In genomic region chr7:76267835-76268183, GRCh38 we compare ENCODE assay signal across 22 cellular contexts. TPM values are rescaled to one million over a fixed set of nuclear protein-coding genes. Genes with fewer than 3 reads are reported as not detected.
DNase-seq lines count a peak whose midpoint lies in the region; ATAC-seq, FAIRE-seq and TF ChIP-seq lines count a peak whose summit lies in the region.
"Had no signal": no experiment of that assay in that cellular context is flagged by ENCODE, and none has a peak within 500 bp of the region (broad histone marks: within the 10 kb centered on the region; RNA-seq: fewer than 3 reads in every experiment).

No MANE protein-coding gene starts in this region.

- H4K20me1 ChIP-seq in Loucy (ENCODE audit: insufficient read depth, low read length, poor library complexity, severe bottlenecking) = no peaks in the 10 kb centered on the region
- no peaks in the 10 kb centered on the region for H4K20me1 ChIP-seq in H1 (replicated peaks in 1 of 2; ENCODE audit: control insufficient read depth in 1 of 2, insufficient read depth in 2 of 2, low read length in 2 of 2)

- no peak overlapping the region for H3K4me2 ChIP-seq in Loucy (ENCODE audit: low read depth, low read length, poor library complexity, severe bottlenecking)
- H3K4me2 ChIP-seq in H1 (ENCODE audit: insufficient read depth in 1 of 2, low read depth in 2 of 2, low read length in 2 of 2) = peak overlapping the region; percentile 77 to 91
- peak overlapping the region; percentile 87 for H3K4me2 ChIP-seq in parathyroid adenoma (ENCODE audit: low read length)

- H3K4ac ChIP-seq in H1 (replicated peaks; ENCODE audit: insufficient read length, low read depth, low read length) = no peak overlapping the region

- H3K9me3 ChIP-seq in Loucy (ENCODE audit: insufficient read depth, low read depth, low read length) = no peaks in the 10 kb centered on the region
- no peaks in the 10 kb centered on the region for H3K9me3 ChIP-seq in H1 (ENCODE audit: insufficient read depth in 2 of 2, low read depth in 1 of 2, low read length in 1 of 2)
- H3K9me3 ChIP-seq in parathyroid adenoma (ENCODE audit: control insufficient read depth, low read length) = no peaks in the 10 kb centered on the region
- H3K9me3 ChIP-seq in CD4-positive, alpha-beta memory T cell (ENCODE audit: control insufficient read depth in 1 of 2, low read length in 2 of 2) = no peaks in the 10 kb centered on the region

- CTCF ChIA-PET in H1 (lab: Charles Lee; ENCODE audit: partially characterized antibody) = interaction anchor here (0.7 to 4.8 kb wide), 3 partner anchors 39 to 90 kb away, joined by 3 to 26 read pairs (median 23); no protein-coding TSS in a partner anchor
- CTCF ChIA-PET in CD4-positive, alpha-beta memory T cell (lab: Charles Lee; ENCODE audit: partially characterized antibody) = no interaction called here

- no peak overlapping the region for H4K5ac ChIP-seq in H1 (ENCODE audit: insufficient read length, low read depth, low read length)

- TF ChIP-seq CTCF in Loucy (conservative IDR thresholded peaks at IDR 0.05; ENCODE audit: low read length) (no peak), H1 (IDR thresholded peaks at IDR 0.05; ENCODE audit: control extremely low read depth in 1 of 3, insufficient read depth in 1 of 3, low read depth in 1 of 3, low read length in 3 of 3) (no peak), parathyroid adenoma (IDR thresholded peaks at IDR 0.05) (no peak)

- 0 out of 2 replicates have a peak overlapping the region, but pooled peaks have one; percentile 72 for H2BK20ac ChIP-seq in H1 (ENCODE audit: low read length)

- H3K4me3 ChIP-seq in Loucy (ENCODE audit: low read length, poor library complexity, severe bottlenecking) (no peak overlapping the region), H1 (ENCODE audit: extremely low read depth in 1 of 4, insufficient read depth in 2 of 4, low read depth in 3 of 4, low read length in 4 of 4) (peak overlapping the region; percentile 35 to 64 (median 56); a peak in 5 of 8 replicates), parathyroid adenoma (ENCODE audit: low read depth, low read length) (no peak overlapping the region)
- no peak overlapping the region for H3K4me3 ChIP-seq in CD4-positive, alpha-beta memory T cell (ENCODE audit: low read length in 2 of 2)

- no peak overlapping the region for H3K27ac Mint-ChIP-seq in T-helper 2 cell treated with Interferon-gamma antibody and Interleukin-4, amounts not matched to agents 5 μg/mL and 100 μg/mL, for 36 hours
- H3K27ac Mint-ChIP-seq in CD4-positive, alpha-beta memory T cell = no peak overlapping the region
- H3K27ac Mint-ChIP-seq: naive thymus-derived CD4-positive, alpha-beta T cell had no signal

- H3K9me3 Mint-ChIP-seq in T-helper 2 cell treated with Interferon-gamma antibody and Interleukin-4, amounts not matched to agents 5 μg/mL and 100 μg/mL, for 36 hours = no peaks in the 10 kb centered on the region
- no peaks in the 10 kb centered on the region for H3K9me3 Mint-ChIP-seq in CD4-positive, alpha-beta memory T cell

- POLR2A ChIA-PET in H1 (lab: Charles Lee; ENCODE audit: partially characterized antibody) = interaction anchor here (1.0 to 1.9 kb wide), 5 partner anchors 11 to 49 kb away, joined by 3 to 10 read pairs (median 5); no protein-coding TSS in a partner anchor
- POLR2A ChIA-PET in CD4-positive, alpha-beta memory T cell (lab: Charles Lee; ENCODE audit: partially characterized antibody) = no interaction called here

- peaks cover under 1% of the 10 kb centered on the region for H3K4me1 Mint-ChIP-seq in T-helper 2 cell treated with Interferon-gamma antibody and Interleukin-4, amounts not matched to agents 5 μg/mL and 100 μg/mL, for 36 hours (ENCODE audit: low read depth)
- peaks cover 0 to 10% (median 2%) of the 10 kb centered on the region in 4 donors for H3K4me1 Mint-ChIP-seq in CD4-positive, alpha-beta memory T cell

- no peak for DNase-seq in T-helper 2 cell treated with Interferon-gamma antibody and Interleukin-4, amounts not matched to agents 5 μg/mL and 100 μg/mL, for 36 hours (ENCODE audit: low spot score)
- DNase-seq in T-helper 2 cell = no peak
- DNase-seq in H1 (ENCODE audit: low read depth in 1 of 2, low spot score in 2 of 2) = no peak
- DNase-seq in inferior parietal cortex (ENCODE audit: extremely low spot score) = no peak
- DNase-seq in CD4-positive, alpha-beta memory T cell = no peak
- DNase-seq: activated naive CD4-positive, alpha-beta T cell; DMS 273 treated with DMSO at 0.1 percent for 48 hours; GDM1; HCEC 1CT; KBM-7; mammary epithelial cell; naive thymus-derived CD4-positive, alpha-beta T cell; NCI-H2029; NCI-H446; posterior cingulate gyrus; SW 1271 had no signal

- H2AK5ac ChIP-seq in H1 (ENCODE audit: low read depth, low read length) = no peak overlapping the region

- no peak for ATAC-seq in HG03159 (IDR thresholded peaks at IDR 0.05; ENCODE audit: unreplicated experiment)
- ATAC-seq: naive thymus-derived CD4-positive, alpha-beta T cell had no signal

- 62% methylated on average over 4 of the region's 4 CpGs; no CpG with 5 or more reads in 1 of the 2 experiments for WGBS in H1 (ENCODE audit: extremely low coverage in 1 of 2, insufficient coverage in 1 of 2, insufficient read length in 1 of 2, insufficient replicate concordance in 2 of 2, low coverage in 1 of 2, low lambda C conversion rate in 2 of 2, missing lambda C conversion rate in 1 of 2), 2 experiments

- H3K9me2 ChIP-seq in Loucy (replicated peaks; ENCODE audit: low read depth, low read length) = no peaks in the 10 kb centered on the region

- no peak for TF ChIP-seq POLR2A in H1 (IDR thresholded peaks at IDR 0.05; ENCODE audit: control extremely low read depth in 1 of 2, low read depth in 2 of 2, low read length in 2 of 2)

- H3F3A ChIP-seq in Loucy (ENCODE audit: low read depth) = no peaks in the 10 kb centered on the region

- peak overlapping the region; percentile 78; the same call in 1 of the 2 replicates for H3K18ac ChIP-seq in H1 (ENCODE audit: extremely low read depth, low read length)

- no peak overlapping the region for H4K8ac ChIP-seq in H1 (ENCODE audit: extremely low read depth, insufficient read depth, low read length)

- no peaks in the 10 kb centered on the region for H3K36me3 Mint-ChIP-seq in T-helper 2 cell treated with Interferon-gamma antibody and Interleukin-4, amounts not matched to agents 5 μg/mL and 100 μg/mL, for 36 hours (ENCODE audit: low read depth)
- H3K36me3 Mint-ChIP-seq in CD4-positive, alpha-beta memory T cell = no peaks in the 10 kb centered on the region
- H3K36me3 Mint-ChIP-seq: naive thymus-derived CD4-positive, alpha-beta T cell had no signal

- no peak overlapping the region; the same call in 1 of the 2 replicates for H2BK15ac ChIP-seq in H1 (ENCODE audit: low read length)

- no peak overlapping the region for H4K91ac ChIP-seq in H1 (replicated peaks; ENCODE audit: insufficient read length, low read length)

- H2BK120ac ChIP-seq in H1 (replicated peaks; ENCODE audit: low read depth, low read length) = no peak overlapping the region

- H3K36me3 ChIP-seq in Loucy (ENCODE audit: insufficient read depth, low read length) = no peaks in the 10 kb centered on the region
- no peaks in the 10 kb centered on the region for H3K36me3 ChIP-seq in H1 (ENCODE audit: control insufficient read depth in 2 of 4, insufficient read depth in 4 of 4, low read length in 3 of 4)
- no peaks in the 10 kb centered on the region for H3K36me3 ChIP-seq in parathyroid adenoma (ENCODE audit: control insufficient read depth, insufficient read depth, low read length)
- no peaks in the 10 kb centered on the region for H3K36me3 ChIP-seq in CD4-positive, alpha-beta memory T cell (ENCODE audit: insufficient read depth, low read length)

- H3K4me1 ChIP-seq in Loucy (ENCODE audit: insufficient read depth, low read length, poor library complexity, severe bottlenecking) = no peaks in the 10 kb centered on the region
- H3K4me1 ChIP-seq in H1 (replicated peaks in 1 of 4; ENCODE audit: control insufficient read depth in 3 of 4, insufficient read depth in 4 of 4, low read length in 3 of 4) = peaks cover under 1 to 22% (median 18%) of the 10 kb centered on the region in 4 experiments
- no peaks in the 10 kb centered on the region for H3K4me1 ChIP-seq in parathyroid adenoma
- peaks cover 4% of the 10 kb centered on the region for H3K4me1 ChIP-seq in CD4-positive, alpha-beta memory T cell (ENCODE audit: insufficient read depth, low read length)

- TF ChIP-seq EP300 in H1 (IDR thresholded peaks at IDR 0.05; ENCODE audit: borderline replicate concordance in 1 of 2, low read depth in 2 of 2, low read length in 2 of 2) = no peak

- H3K14ac ChIP-seq in H1 (ENCODE audit: insufficient read length) = no peak overlapping the region

- peak overlapping the region; percentile 26 for H3K4me3 Mint-ChIP-seq in T-helper 2 cell treated with Interferon-gamma antibody and Interleukin-4, amounts not matched to agents 5 μg/mL and 100 μg/mL, for 36 hours
- peak overlapping the region in 1 of 8 donors; percentile 59 for H3K4me3 Mint-ChIP-seq in CD4-positive, alpha-beta memory T cell

- no peak overlapping the region for H2BK5ac ChIP-seq in H1 (ENCODE audit: low read depth, low read length)

- intact Hi-C loops in CD4-positive, alpha-beta memory T cell (cut with micrococcal nuclease) = no loop called here

- H3K23ac ChIP-seq in H1 (ENCODE audit: insufficient read length) = no peak overlapping the region

- TF ChIP-seq RAD21 in H1 (IDR thresholded peaks at IDR 0.05 in 1 of 2, conservative IDR thresholded peaks at IDR 0.05 in 1 of 2; ENCODE audit: low read depth in 2 of 2, low read length in 2 of 2) = no peak

- H2AFZ ChIP-seq in Loucy (ENCODE audit: low read length) = peak overlapping the region; percentile 70
- no peak overlapping the region for H2AFZ ChIP-seq in H1 (ENCODE audit: low read length)
- H2AFZ ChIP-seq in parathyroid adenoma = no peak overlapping the region

- peaks cover 9% of the 10 kb centered on the region; the same call in 1 of the 2 replicates for H3K23me2 ChIP-seq in H1 (ENCODE audit: low read depth, low read length)

- H3K79me1 ChIP-seq in H1 (ENCODE audit: low read depth, low read length) = no peaks in the 10 kb centered on the region

- no peak overlapping the region for H3K56ac ChIP-seq in H1 (replicated peaks; ENCODE audit: insufficient read length, low read depth, low read length)

- H3K79me2 ChIP-seq in Loucy (ENCODE audit: insufficient read depth, low read length) = no peaks in the 10 kb centered on the region
- H3K79me2 ChIP-seq in H1 (ENCODE audit: control insufficient read depth in 1 of 2, insufficient read depth in 2 of 2, low read length in 2 of 2) = no peaks in the 10 kb centered on the region
- no peaks in the 10 kb centered on the region for H3K79me2 ChIP-seq in parathyroid adenoma

- H3K27me3 Mint-ChIP-seq in T-helper 2 cell treated with Interferon-gamma antibody and Interleukin-4, amounts not matched to agents 5 μg/mL and 100 μg/mL, for 36 hours (ENCODE audit: low read depth) = peaks cover 40% of the 10 kb centered on the region
- peaks cover 12 to 25% of the 10 kb centered on the region in 2 donors for H3K27me3 Mint-ChIP-seq in CD4-positive, alpha-beta memory T cell

- no peak overlapping the region for H3K9ac ChIP-seq in Loucy (ENCODE audit: low read depth, low read length, poor library complexity, severe bottlenecking)
- no peak overlapping the region for H3K9ac ChIP-seq in H1 (replicated peaks in 1 of 4; ENCODE audit: extremely low read depth in 1 of 4, low read depth in 3 of 4, low read length in 3 of 4)
- H3K9ac ChIP-seq in parathyroid adenoma = no peak overlapping the region

- H3K27me3 ChIP-seq in Loucy (ENCODE audit: insufficient read depth, low read length, poor library complexity, severe bottlenecking) (no peaks in the 10 kb centered on the region), H1 (replicated peaks in 1 of 4; ENCODE audit: control insufficient read depth in 3 of 4, extremely low read depth in 1 of 4, insufficient read depth in 3 of 4, low read length in 3 of 4) (peaks cover 0 to 5% (median 3%) of the 10 kb centered on the region in 4 experiments; a peak in 4 of 7 replicates), parathyroid adenoma (ENCODE audit: control insufficient read depth, insufficient read depth, low read length) (no peaks in the 10 kb centered on the region)
- H3K27me3 ChIP-seq in CD4-positive, alpha-beta memory T cell (ENCODE audit: insufficient read depth, low read length) = peaks cover 5% of the 10 kb centered on the region

- no peak for FAIRE-seq in H1 (lab: Jason Lieb, UNC)
- FAIRE-seq: astrocyte, keratinocyte had no signal

- no peak overlapping the region for H3K27ac ChIP-seq in H1 (ENCODE audit: low read depth, low read length)
- no peak overlapping the region for H3K27ac ChIP-seq in parathyroid adenoma
- H3K27ac ChIP-seq in CD4-positive, alpha-beta memory T cell (ENCODE audit: low read depth, low read length) = no peak overlapping the region
- H3K27ac ChIP-seq: 22Rv1 had no signal

- peak overlapping the region; percentile 60; the same call in 1 of the 2 replicates for H2BK12ac ChIP-seq in H1 (ENCODE audit: low read depth, low read length)

RNA-seq across cellular contexts. Expression of gene HSPB1, which starts 34.7 kb away (rescaled TPM):
- 165 and 194 TPM in 2 replicates for total RNA-seq in H1 (2021; fragmentation: NEBNext Ultra II Directional; extraction: Animal tissue kit (Norgen Biotek cat#: 25700))
- 254 and 440 TPM in 2 replicates for polyA plus RNA-seq in H1 (2011; rRNA removed)
- polyA plus RNA-seq in H1 (2011; cell fraction: cytosol; rRNA removed) = 140 TPM
- 158 TPM for polyA plus RNA-seq in H1 (2011; cell fraction: nucleus; rRNA removed)
- polyA plus RNA-seq in H1 (2012, experiment 1 of 2) = 103 to 239 TPM (median 205 TPM) in 4 replicates
- 130 TPM for polyA plus RNA-seq in H1 (2012, experiment 2 of 2)
- 200 TPM for polyA plus RNA-seq in H1 (2013, experiment 1 of 2)
- 202 TPM for polyA plus RNA-seq in H1 (2013, experiment 2 of 2)
- 12.2 and 16.7 TPM in 2 replicates for polyA minus RNA-seq in H1 (2011; rRNA and poly(A)+ RNA removed)
- polyA minus RNA-seq in H1 (2011; cell fraction: cytosol; rRNA and poly(A)+ RNA removed) = 52.6 TPM
- polyA minus RNA-seq in H1 (2011; cell fraction: nucleus; rRNA and poly(A)+ RNA removed) = 46.7 TPM
- total RNA-seq in CD4-positive, alpha-beta memory T cell = 10 to 100 TPM; 41.9 to 43.1 TPM
- polyA plus RNA-seq in CD4-positive, alpha-beta memory T cell = 100 to 1,000 TPM in 1 of 2 donors, 10 to 100 TPM in 1; 49.7 to 111 TPM

Comparison
In these comparisons a context has a peak if more than half of its experiments do, and no peak if none do; other contexts are left out.
1. H3K4me3 ChIP-seq: peak in H1 (4 of 4); none in Loucy (single experiment), parathyroid adenoma (single experiment) and CD4-positive, alpha-beta memory T cell (0 of 2).